ENCODE assay signal across 25 cellular contexts in genomic region chr1:34009340-34009975, GRCh38.
"Had no signal": no experiment of that assay in that cellular context is flagged by ENCODE, and none has a peak within 500 bp of the region (broad histone marks: within the 10 kb centered on the region; RNA-seq: fewer than 3 reads in every experiment).

No MANE protein-coding gene starts in this region.

- FAIRE-seq: endometrium had no signal

- H3K36me3 ChIP-seq: cardiac muscle cell, lower lobe of right lung, neural progenitor cell, ovary, prostate gland, right atrium auricular region had no signal

- H3K27me3 ChIP-seq: body of pancreas, cardiac muscle cell, foreskin keratinocyte, neural progenitor cell, ovary, right atrium auricular region had no signal

- DNase-seq: activated B cell treated with CpG ODN at 0.5 μM for 24 hours; activated CD4-positive, alpha-beta T cell treated with anti-CD3 and anti-CD28 coated beads for 36 hours; activated CD4-positive, alpha-beta T cell treated with anti-CD3 and anti-CD28 coated beads, Interleukin-2, amount 50 U/mL, for 4 hours; activated effector memory CD4-positive, alpha-beta T cell treated with Interleukin-2 at 50 U/mL for 16 hours; activated naive CD4-positive, alpha-beta T cell treated with anti-CD3 and anti-CD28 coated beads for 36 hours; activated T-cell treated with anti-CD3 and anti-CD28 coated beads, Interleukin-2, amount 50 U/mL, for 48 hours; amygdala; body of pancreas; erythroblast; foreskin keratinocyte; left colon; lower lobe of right lung; mesendoderm; naive thymus-derived CD4-positive, alpha-beta T cell; ovary; stimulated activated CD4-positive, alpha-beta T cell treated with anti-CD3 and anti-CD28 coated beads, Interleukin-12 subunit alpha, Interleukin-12 subunit beta, amount 100 ng/mL, for 4 hours; stimulated activated CD4-positive, alpha-beta T cell treated with anti-CD3 and anti-CD28 coated beads, Interleukin-4, amount 100 ng/mL, for 4 hours; stimulated activated naive CD8-positive, alpha-beta T cell treated with anti-CD3 and anti-CD28 coated beads, Interleukin-15, Interleukin-2, amounts not matched to agents 100 U/mL and 50 U/mL, for 24 hours; T1000 had no signal

- ATAC-seq: activated CD4-positive, alpha-beta T cell treated with anti-CD3 and anti-CD28 coated beads for 36 hours; body of pancreas; foreskin keratinocyte; left colon; lower lobe of right lung; naive thymus-derived CD4-positive, alpha-beta T cell; stimulated activated naive CD8-positive, alpha-beta T cell treated with anti-CD3 and anti-CD28 coated beads, Interleukin-15, Interleukin-2, amounts not matched to agents 100 U/mL and 50 U/mL, for 24 hours had no signal

- H3K27ac ChIP-seq: body of pancreas, cardiac muscle cell, foreskin keratinocyte, hepatocyte, lower lobe of right lung, neural progenitor cell, ovary, prostate gland, right atrium auricular region had no signal

- H3K9me3 ChIP-seq: body of pancreas, lower lobe of right lung, ovary, prostate gland, right atrium auricular region had no signal

- H3K4me3 ChIP-seq: body of pancreas, cardiac muscle cell, hepatocyte, lower lobe of right lung, neural progenitor cell, ovary, prostate gland, right atrium auricular region had no signal

- H3K4me1 ChIP-seq: foreskin keratinocyte, lower lobe of right lung, prostate gland, right atrium auricular region had no signal
